Comparison of ENCODE assay signal across 13 cellular contexts in the genomic region with DNA sequence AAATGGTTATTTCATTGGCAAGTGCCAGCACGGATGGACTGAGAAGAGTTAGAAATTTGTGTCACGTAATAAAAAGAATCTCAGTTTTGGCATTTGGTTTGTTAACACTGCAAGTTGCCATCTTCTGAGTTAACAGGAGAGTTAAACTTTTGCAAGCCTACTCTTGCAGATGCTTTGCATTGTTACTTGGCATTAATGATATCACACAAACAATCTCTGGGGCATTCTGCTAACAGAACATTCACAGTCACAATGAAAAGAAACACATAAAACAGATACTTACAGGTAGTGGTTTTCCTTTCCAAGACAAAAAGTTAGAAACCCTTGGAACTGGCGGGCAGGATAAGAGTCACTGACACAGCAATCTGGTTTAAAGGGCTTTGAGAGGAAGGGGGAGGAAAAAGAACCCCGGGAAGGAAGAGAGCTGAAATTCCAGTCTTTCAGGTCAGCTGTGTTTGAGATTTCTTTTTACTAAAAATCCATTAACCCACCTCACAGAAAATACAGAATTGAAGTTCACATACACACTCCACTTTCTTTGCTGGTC. TPM values are rescaled to one million over a fixed set of nuclear protein-coding genes. Genes with fewer than 3 reads are reported as not detected.
DNase-seq lines count a peak whose midpoint lies in the region; ATAC-seq and TF ChIP-seq lines count a peak whose summit lies in the region.
"Had no signal": no experiment of that assay in that cellular context is flagged by ENCODE, and none has a peak within 500 bp of the region (broad histone marks: within the 10 kb centered on the region; RNA-seq: fewer than 3 reads in every experiment).

No MANE protein-coding gene starts in this region.

- no peaks in the 10 kb centered on the region for H3K36me3 ChIP-seq in ovary
- H3K36me3 ChIP-seq: MG63 had no signal

- DNase-seq in AG10803 (ENCODE audit: low read depth): no peak
- DNase-seq in left ventricle myocardium superior: no peak
- DNase-seq in ovary: no peak
- DNase-seq in NCI-H146 treated with DMSO at 0.1 percent for 48 hours (lab: John Stamatoyannopoulos, UW; ENCODE audit: unreplicated experiment): no peak
- DNase-seq in hippocampal formation (lab: John Stamatoyannopoulos, UW): no peak
- DNase-seq in middle frontal gyrus (ENCODE audit: extremely low spot score, low spot score): no peak
- DNase-seq: activated CD8-positive, alpha-beta T cell treated with anti-CD3 and anti-CD28 coated beads for 36 hours; activated naive CD8-positive, alpha-beta T cell treated with anti-CD3 and anti-CD28 coated beads for 36 hours; effector CD4-positive, alpha-beta T cell; MG63; T-helper 1 cell had no signal

- H3K4me3 ChIP-seq in AG10803 (ENCODE audit: low read length) (peak overlapping the region; percentile 29; the same call in 1 of the 2 replicates), ovary (peak overlapping the region; percentile 43)
- H3K4me3 ChIP-seq: MG63 had no signal

- WGBS in ovary, 3 donors: 3 to 10% (median 10%) methylated on average over 4 of the region's 4 CpGs

- TF ChIP-seq POLR2A in ovary (IDR thresholded peaks at IDR 0.05): no peak

- ATAC-seq in SK-N-SH treated with all-trans-retinoic acid at 6 μM for 48 hours (peak; percentile 66), left ventricle myocardium superior (peak; percentile 30), HG03442 (IDR thresholded peaks at IDR 0.05; ENCODE audit: unreplicated experiment) (no peak)
- ATAC-seq: activated CD8-positive, alpha-beta T cell treated with anti-CD3 and anti-CD28 coated beads for 36 hours had no signal

- H3K4me1 ChIP-seq in ovary (ENCODE audit: insufficient read depth): no peaks in the 10 kb centered on the region

- no peak for TF ChIP-seq EP300 in ovary (IDR thresholded peaks at IDR 0.05)

- TF ChIP-seq CTCF in AG10803 (conservative IDR thresholded peaks at IDR 0.05; ENCODE audit: low read length) (no peak), ovary (IDR thresholded peaks at IDR 0.05) (no peak)

- H3K27ac ChIP-seq in ovary: no peak overlapping the region

- H3K9me3 ChIP-seq in ovary: no peaks in the 10 kb centered on the region
- H3K9me3 ChIP-seq: MG63 had no signal

- no peaks in the 10 kb centered on the region for H3K27me3 ChIP-seq in ovary

- intact Hi-C loops in left ventricle myocardium superior (cut with micrococcal nuclease) (no loop called here), ovary (cut with DNase I) (no loop called here)

TF ChIP-seq in SK-N-SH treated with all-trans-retinoic acid at 6 μM for 48 hours, 23 proteins besides CTCF, POLR2A, EP300 and RAD21:
- no peak for TF ChIP-seq PATZ1 (CRISPR knock-in tag; IDR thresholded peaks at IDR 0.05; ENCODE audit: borderline replicate concordance)
- no peak for TF ChIP-seq POU6F1 (CRISPR knock-in tag; IDR thresholded peaks at IDR 0.05; ENCODE audit: borderline replicate concordance, low read depth)

RNA-seq across cellular contexts. Expression of gene FREM1, which starts 0.5 kb away (rescaled TPM):
- total RNA-seq in left ventricle myocardium superior (2.7 TPM), ovary (1 to 10 TPM in 5 of 7 donors, under 1 TPM in 2; 0.61 to 6.9 (median 2.8) TPM)
- polyA plus RNA-seq in ovary: 1 to 10 TPM in 1 of 2 donors, under 1 TPM in 1; 0.79 to 9.2 TPM
- total RNA-seq: activated CD8-positive, alpha-beta T cell treated with anti-CD3 and anti-CD28 coated beads for 36 hours; activated naive CD8-positive, alpha-beta T cell treated with anti-CD3 and anti-CD28 coated beads for 36 hours had no signal
